1 cellular context compared by ENCODE assay signal in the genomic region with DNA sequence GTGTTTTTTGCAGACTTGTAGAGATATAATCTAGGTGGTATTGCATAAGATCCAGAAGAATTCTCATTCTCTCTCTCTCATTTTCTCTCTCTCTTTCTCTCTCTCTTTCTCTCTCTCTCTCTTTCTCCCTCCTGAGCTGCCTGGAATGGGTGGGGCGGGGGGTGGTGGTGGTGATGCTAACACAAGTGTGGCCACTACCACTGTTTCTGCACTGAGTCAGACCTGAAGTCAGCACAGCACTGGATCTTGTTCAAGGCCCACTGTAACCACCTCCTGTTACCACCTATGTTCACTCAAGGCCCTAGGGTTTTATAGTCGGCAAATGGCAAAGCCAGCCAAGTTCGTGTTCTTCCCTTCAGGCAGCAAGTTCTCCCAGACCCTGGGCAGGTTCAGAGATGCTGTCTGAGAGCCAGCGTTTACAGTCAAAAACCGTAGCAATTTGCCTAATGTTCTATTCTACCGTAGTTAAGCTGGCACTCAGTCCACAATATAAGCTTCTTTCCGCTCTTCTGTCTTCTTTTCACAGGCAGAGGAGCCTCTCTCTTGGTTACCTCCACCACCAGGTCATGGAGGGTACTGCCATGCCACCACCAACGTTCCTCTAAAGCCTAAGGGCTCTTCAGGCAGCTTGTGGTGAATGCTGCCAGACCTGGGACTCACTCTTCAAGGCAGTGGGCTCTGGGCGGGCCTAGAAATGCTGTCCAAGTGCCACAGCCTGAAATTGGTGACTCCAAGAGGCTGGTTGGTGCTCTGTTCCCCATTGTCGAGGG.
TF ChIP-seq lines count a peak whose summit lies in the region.

No MANE protein-coding gene starts in this region.

TF ChIP-seq in HCT116, 20 proteins besides CTCF, POLR2A, EP300 and RAD21 (continued from another document):
- TF ChIP-seq ELF1 (IDR thresholded peaks at IDR 0.05; ENCODE audit: borderline replicate concordance, low read depth) (no peak), TCF7L2 (IDR thresholded peaks at IDR 0.05; ENCODE audit: borderline replicate concordance, extremely low read depth, insufficient read depth, insufficient read length) (no peak), EGR1 (IDR thresholded peaks at IDR 0.05; ENCODE audit: low read depth) (no peak), SIN3A (IDR thresholded peaks at IDR 0.05; ENCODE audit: low read depth) (no peak), YY1 (IDR thresholded peaks at IDR 0.05; ENCODE audit: extremely low read depth, insufficient replicate concordance, low read depth, low read length) (no peak)
